19 cellular contexts compared by ENCODE assay signal in genomic region chr6:71411882-71412281, GRCh38.
DNase-seq lines count a peak whose midpoint lies in the region; ATAC-seq and TF ChIP-seq lines count a peak whose summit lies in the region.
"Had no signal": no experiment of that assay in that cellular context is flagged by ENCODE, and none has a peak within 500 bp of the region (broad histone marks: within the 10 kb centered on the region; RNA-seq: fewer than 3 reads in every experiment).

No MANE protein-coding gene starts in this region.

- no peak overlapping the region for H2AFZ ChIP-seq in PC-3 (ENCODE audit: low read length)

- H3K9me2 ChIP-seq in PC-3 (replicated peaks; ENCODE audit: low read length) = no peaks in the 10 kb centered on the region

- H3K4me1 ChIP-seq in breast epithelium (peaks cover 0 to 6% of the 10 kb centered on the region in 2 donors), skeletal muscle tissue (ENCODE audit: control insufficient read depth in 3 of 3, insufficient read depth in 3 of 3, low read length in 3 of 3) (peaks cover 34 to 44% (median 40%) of the 10 kb centered on the region in 3 donors), PC-3 (ENCODE audit: insufficient read depth, low read length) (peaks cover 24% of the 10 kb centered on the region)

- H3K27me3 ChIP-seq in breast epithelium = no peaks in the 10 kb centered on the region
- no peaks in the 10 kb centered on the region for H3K27me3 ChIP-seq in skeletal muscle tissue (ENCODE audit: control insufficient read depth in 3 of 3, insufficient read depth in 3 of 3, low read length in 3 of 3)
- no peaks in the 10 kb centered on the region for H3K27me3 ChIP-seq in PC-3 (ENCODE audit: low read length)
- H3K27me3 ChIP-seq: heart right ventricle had no signal

- POLR2A ChIA-PET in PC-3 (lab: Charles Lee; ENCODE audit: unreplicated experiment) = no interaction called here

- BruUV-seq in PC-3 (replicated peaks; lab: Mats Ljungman, UMichigan) = no TSS peak

- H3K4me2 ChIP-seq in PC-3 (ENCODE audit: low read length) = no peak overlapping the region

- no peaks in the 10 kb centered on the region for H4K20me1 ChIP-seq in PC-3 (ENCODE audit: low read length)

- no peaks in the 10 kb centered on the region for H3F3A ChIP-seq in PC-3 (ENCODE audit: low read length, unreplicated experiment)

- H3K36me3 ChIP-seq in breast epithelium (no peaks in the 10 kb centered on the region), skeletal muscle tissue (ENCODE audit: control insufficient read depth in 3 of 3, insufficient read depth in 3 of 3, low read length in 3 of 3) (peaks cover 10 to 20% (median 14%) of the 10 kb centered on the region in 3 donors), PC-3 (ENCODE audit: low read depth, low read length) (peaks cover 27% of the 10 kb centered on the region)

- TF ChIP-seq CTCF in breast epithelium (IDR thresholded peaks at IDR 0.05) (no peak), PC-3 (conservative IDR thresholded peaks at IDR 0.05; ENCODE audit: low read depth, low read length) (no peak)

- ATAC-seq in left lobe of liver (peak; percentile 30), PC-3 (no peak), HG02973 (IDR thresholded peaks at IDR 0.05; ENCODE audit: unreplicated experiment) (no peak), HG03457 (IDR thresholded peaks at IDR 0.05; ENCODE audit: unreplicated experiment) (no peak), left colon (no peak)
- ATAC-seq: activated naive CD8-positive, alpha-beta T cell treated with anti-CD3 and anti-CD28 coated beads, Interleukin-2, amount 50 U/mL, for 24 hours; natural killer cell had no signal

- peak overlapping the region in 1 of 3 donors; percentile 26 for H3K4me3 ChIP-seq in breast epithelium
- peak overlapping the region in 1 of 3 donors; percentile 16 for H3K4me3 ChIP-seq in skeletal muscle tissue (ENCODE audit: low read length in 3 of 3)
- H3K4me3 ChIP-seq in PC-3 (ENCODE audit: low read length) = no peak overlapping the region
- H3K4me3 ChIP-seq: heart right ventricle had no signal

- H3K9me3 ChIP-seq in breast epithelium = no peaks in the 10 kb centered on the region
- no peaks in the 10 kb centered on the region for H3K9me3 ChIP-seq in skeletal muscle tissue (ENCODE audit: control insufficient read depth in 3 of 3, low read length in 3 of 3)
- 0 out of 2 replicates have a peak, but pooled peaks cover 3% of the 10 kb centered on the region for H3K9me3 ChIP-seq in PC-3 (ENCODE audit: low read length)
- H3K9me3 ChIP-seq: heart right ventricle had no signal

- intact Hi-C loops in breast epithelium (cut with DNase I; ENCODE audit: low total_unique reads) (no loop called here), PC-3 (cut with micrococcal nuclease) (no loop called here), left colon (cut with DNase I, micrococcal nuclease) (no loop called here)

- H3K9ac ChIP-seq in skeletal muscle tissue (ENCODE audit: low read depth in 1 of 3, low read length in 3 of 3) = peak overlapping the region in 2 of 3 donors; percentile 0 to 46
- H3K9ac ChIP-seq in PC-3 (ENCODE audit: low read length) = no peak overlapping the region

- in situ Hi-C loops in Caki2 (cut with HindIII; ENCODE audit: low pct_unique_long_range_greater_than_20kb, low sequenced_read_pairs) = no loop called here

- no peak for TF ChIP-seq POLR2A in breast epithelium (IDR thresholded peaks at IDR 0.05)

- DNase-seq in Caki2 (ENCODE audit: low read depth) = peak; percentile 67
- no peak for DNase-seq in breast epithelium (ENCODE audit: low spot score in 2 of 2)
- no peak for DNase-seq in left lobe of liver (ENCODE audit: low spot score)
- DNase-seq in PC-3 = no peak
- no peak for DNase-seq in left colon
- DNase-seq: activated CD4-positive, alpha-beta T cell treated with anti-CD3 and anti-CD28 coated beads, Interleukin-2, amount 50 U/mL, for 4 hours; activated naive CD8-positive, alpha-beta T cell treated with anti-CD3 and anti-CD28 coated beads, Interleukin-2, amount 50 U/mL, for 24 hours; activated T-cell treated with anti-CD3 and anti-CD28 coated beads, Interleukin-2, amount 50 U/mL, for 48 hours; heart right ventricle; left cardiac atrium; natural killer cell; NCI-H1694; NCI-H510A treated with DMSO at 0.1 percent for 48 hours; OCI-M1; stimulated activated CD4-positive, alpha-beta T cell treated with anti-CD3 and anti-CD28 coated beads, Interleukin-4, amount 100 ng/mL, for 1 hour; stimulated activated CD8-positive, alpha-beta memory T cell treated with anti-CD3 and anti-CD28 coated beads, Interleukin-4, amount 100 ng/mL, for 48 hours had no signal

- H3K27ac ChIP-seq in breast epithelium (peak overlapping the region; percentile 67 to 75), skeletal muscle tissue (ENCODE audit: low read depth, low read length) (peak overlapping the region; percentile 27), PC-3 (ENCODE audit: low read length) (no peak overlapping the region)

- CTCF ChIA-PET in PC-3 (lab: Charles Lee) = no interaction called here

- no peaks in the 10 kb centered on the region for H3K79me2 ChIP-seq in PC-3 (ENCODE audit: low read length)
